Comparison of ENCODE assay signal across 8 cellular contexts in the genomic region with DNA sequence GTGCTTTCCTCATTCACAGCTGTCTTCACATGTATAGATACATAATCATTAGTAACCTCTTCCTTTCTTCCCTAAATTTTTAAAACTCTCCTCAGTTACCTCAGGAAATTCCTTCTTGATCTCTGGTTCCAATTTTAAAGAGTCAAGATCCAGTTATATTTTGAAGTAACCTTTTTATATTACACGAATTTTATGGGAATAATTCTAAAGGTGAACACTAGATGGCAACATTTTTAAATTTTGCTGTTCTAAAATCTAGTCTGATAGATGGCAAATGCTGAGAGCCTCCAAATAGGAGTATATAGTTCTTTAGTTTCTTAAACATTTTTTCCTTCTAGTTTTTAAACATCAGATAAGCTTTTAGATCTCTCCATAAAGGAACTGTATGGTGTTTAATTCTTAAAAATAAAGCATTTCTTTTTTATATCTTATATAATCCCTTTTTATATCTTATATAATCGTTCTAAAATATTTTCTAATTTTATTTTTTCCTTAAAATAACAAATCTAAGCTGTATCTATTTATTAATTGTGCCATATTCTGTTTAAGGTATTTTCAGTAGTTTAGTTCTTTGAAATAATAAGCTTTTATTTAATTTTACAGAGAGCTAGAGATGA. TPM values are rescaled to one million over a fixed set of nuclear protein-coding genes. Genes with fewer than 3 reads are reported as not detected.
A peak's percentile ranks its signal among the peaks of the same experiment; 100 is the strongest.
DNase-seq lines count a peak whose midpoint lies in the region; ATAC-seq lines count a peak whose summit lies in the region.

No MANE protein-coding gene starts in this region.

- peak overlapping the region; percentile 79 for H3K27ac Mint-ChIP-seq in T-helper 17 cell
- no peak overlapping the region for H3K27ac Mint-ChIP-seq in immature natural killer cell

- peaks cover 25% of the 10 kb centered on the region for H3K27me3 Mint-ChIP-seq in T-helper 17 cell
- peaks cover 0 to 8% (median under 1%) of the 10 kb centered on the region in 3 donors for H3K27me3 Mint-ChIP-seq in immature natural killer cell (ENCODE audit: low read depth in 3 of 3)

- no peak overlapping the region for H3K4me3 Mint-ChIP-seq in T-helper 17 cell
- no peak overlapping the region for H3K4me3 Mint-ChIP-seq in immature natural killer cell

- H3K36me3 Mint-ChIP-seq in T-helper 17 cell (ENCODE audit: low read depth) (no peaks in the 10 kb centered on the region), immature natural killer cell (no peaks in the 10 kb centered on the region)

- H3K4me1 Mint-ChIP-seq in T-helper 17 cell (peaks cover 8% of the 10 kb centered on the region), immature natural killer cell (peaks cover 0 to 7% of the 10 kb centered on the region in 2 donors)

- no peaks in the 10 kb centered on the region for H3K9me3 ChIP-seq in T-helper 17 cell (ENCODE audit: control insufficient read depth, low read length, poor library complexity, severe bottlenecking)

- H3K9me3 Mint-ChIP-seq in immature natural killer cell, result no peaks in the 10 kb centered on the region

- ATAC-seq in T-helper 17 cell (no peak), HG02642 (IDR thresholded peaks at IDR 0.05; ENCODE audit: poor library complexity, unreplicated experiment) (no peak)

- DNase-seq in GM03348 (ENCODE audit: low spot score) (peak; percentile 56), HT1080 (ENCODE audit: low read depth) (peak; percentile 13), T-helper 17 cell (no peak), immature natural killer cell (peak in 2 of 3 donors; percentile 15 to 18), putamen (ENCODE audit: low spot score) (no peak), GF-D8 (lab: John Stamatoyannopoulos, UW) (no peak)
- no peak for DNase-seq in activated naive CD4-positive, alpha-beta T cell treated with anti-CD3 and anti-CD28 coated beads, Interleukin-2, amount 50 U/mL, for 16 hours

RNA-seq across cellular contexts. Expression of a gene that starts 37.9 kb away (rescaled TPM):
- 39.6 and 48.9 TPM in 2 replicates for total RNA-seq in HT1080 (2014; rRNA removed; shearing (Covaris generic))
- 43.8 and 52.6 TPM in 2 replicates for polyA plus RNA-seq in HT1080 (2015; cell fraction: cytosol; rRNA removed)
- polyA plus RNA-seq in HT1080 (2015; cell fraction: nucleus; rRNA removed), result 80.2 and 85.3 TPM in 2 replicates
- 10 to 100 TPM; 13.1 to 14.8 TPM for total RNA-seq in T-helper 17 cell
- 10 to 100 TPM; 24.1 to 61.9 (median 29.9) TPM for polyA plus RNA-seq in immature natural killer cell

Comparison
In these comparisons a context has a peak if more than half of its experiments do, and no peak if none do; other contexts are left out.
1. DNase-seq: peak in GM03348 (single experiment), HT1080 (single experiment) and immature natural killer cell (2 of 3); none in T-helper 17 cell (0 of 3), putamen (single experiment), GF-D8 (single experiment) and activated naive CD4-positive, alpha-beta T cell treated with anti-CD3 and anti-CD28 coated beads, Interleukin-2, amount 50 U/mL, for 16 hours (single experiment).